In genomic region chr1:25523512-25523911, GRCh38 we compare ENCODE assay signal across 10 cellular contexts. TPM values are rescaled to one million over a fixed set of nuclear protein-coding genes. Genes with fewer than 3 reads are reported as not detected.
DNase-seq lines count a peak whose midpoint lies in the region; ATAC-seq and TF ChIP-seq lines count a peak whose summit lies in the region.
"Had no signal": no experiment of that assay in that cellular context is flagged by ENCODE, and none has a peak within 500 bp of the region (broad histone marks: within the 10 kb centered on the region; RNA-seq: fewer than 3 reads in every experiment).

No MANE protein-coding gene starts in this region.

- H4K5ac ChIP-seq in IMR-90 (ENCODE audit: low read depth, low read length) = no peak overlapping the region

- H3K27me3 ChIP-seq in GM06990 (replicated peaks; ENCODE audit: control insufficient read depth, insufficient read depth, low read length) (no peaks in the 10 kb centered on the region), IMR-90 (ENCODE audit: control insufficient read depth, insufficient read depth, low read length) (peaks cover 20% of the 10 kb centered on the region), WERI-Rb-1 (ENCODE audit: insufficient read depth, low read depth, severe bottlenecking) (no peaks in the 10 kb centered on the region)

- H3K56ac ChIP-seq in IMR-90 (ENCODE audit: extremely low read depth, insufficient read depth, low read length) = no peak overlapping the region

- H2BK20ac ChIP-seq in IMR-90 (ENCODE audit: low read depth, low read length) = no peak overlapping the region

- H2AK5ac ChIP-seq in IMR-90 (ENCODE audit: low read depth, low read length) = no peak overlapping the region

- peak overlapping the region; percentile 15 for H2AFZ ChIP-seq in IMR-90 (replicated peaks; ENCODE audit: low read length, poor library complexity)

- H3K9ac ChIP-seq in IMR-90 (ENCODE audit: low read depth, low read length) = no peak overlapping the region

- peak; percentile 90 for ATAC-seq in IMR-90 (ENCODE audit: low read depth)
- ATAC-seq in HG03457 (IDR thresholded peaks at IDR 0.05; ENCODE audit: unreplicated experiment) = no peak
- ATAC-seq: sciatic nerve had no signal

- H4K91ac ChIP-seq in IMR-90 (ENCODE audit: insufficient read depth, low read depth, low read length) = no peak overlapping the region

- H3K79me1 ChIP-seq in IMR-90 (ENCODE audit: low read depth in 1 of 2, low read length in 2 of 2) = no peaks in the 10 kb centered on the region

- peaks cover 6% of the 10 kb centered on the region; the same call in 1 of the 2 replicates for H3K9me1 ChIP-seq in IMR-90 (ENCODE audit: insufficient read depth, low read length)

- no TSS peak for BruUV-seq in IMR-90 (replicated peaks; lab: Mats Ljungman, UMichigan)

- dilution Hi-C loops in IMR-90 (cut with HindIII; ENCODE audit: low sequenced_read_pairs, unreplicated experiment) = no loop called here

- no peak overlapping the region for H2BK5ac ChIP-seq in IMR-90 (ENCODE audit: low read depth, low read length, poor library complexity, severe bottlenecking)

- H4K20me1 ChIP-seq in IMR-90 (ENCODE audit: insufficient read depth, low read length) = no peaks in the 10 kb centered on the region

- H3K4ac ChIP-seq in IMR-90 (ENCODE audit: low read depth, low read length) = no peak overlapping the region

- H2AK9ac ChIP-seq in IMR-90 (replicated peaks; ENCODE audit: low read depth, low read length, poor library complexity) = peak overlapping the region; percentile 22

- no peak for TF ChIP-seq POLR2A in IMR-90 (IDR thresholded peaks at IDR 0.05; ENCODE audit: low read depth, low read length)

- intact Hi-C loops in IMR-90 (cut with micrococcal nuclease) = loop anchor here (1.0 to 10.0 kb wide), 5 partner anchors 37 to 281 kb away; partner anchors contain the start of gene MACO1

- no peak for DNase-seq in GM06990 (ENCODE audit: extremely low read depth, insufficient read length)
- peak; percentile 46 for DNase-seq in IMR-90
- DNase-seq in WERI-Rb-1 = peak; percentile 78
- peak; percentile 26 for DNase-seq in iris pigment epithelial cell (ENCODE audit: low read depth)
- no peak for DNase-seq in NOMO-1 treated with dmso at 0.1 percent for 144 hours (lab: John Stamatoyannopoulos, UW; ENCODE audit: unreplicated experiment)
- no peak for DNase-seq in inferior parietal cortex (ENCODE audit: extremely low spot score)
- no peak for DNase-seq in GDM1 (lab: John Stamatoyannopoulos, UW)
- DNase-seq: midbrain had no signal

- CTCF ChIA-PET in IMR-90 (lab: Yijun Ruan, JAX) = no interaction called here

- H3K4me1 ChIP-seq in IMR-90 (ENCODE audit: control insufficient read depth, insufficient read depth, low read length) = no peaks in the 10 kb centered on the region; the same call in 1 of the 2 replicates

- POLR2A ChIA-PET in IMR-90 (lab: Charles Lee; ENCODE audit: unreplicated experiment) = no interaction called here

- H3K9me3 ChIP-seq in IMR-90 (ENCODE audit: control insufficient read depth, insufficient read depth, low read length) = peaks cover 9% of the 10 kb centered on the region
- H3K9me3 ChIP-seq in WERI-Rb-1 (ENCODE audit: severe bottlenecking) = peaks cover 6% of the 10 kb centered on the region

- H3K4me3 ChIP-seq in GM06990 (replicated peaks; ENCODE audit: low read depth, low read length) = no peak overlapping the region
- H3K4me3 ChIP-seq in IMR-90 (ENCODE audit: insufficient read depth, low read depth, low read length) = no peak overlapping the region
- no peak overlapping the region for H3K4me3 ChIP-seq in WERI-Rb-1 (ENCODE audit: low read depth, low read length)

- TF ChIP-seq CTCF in GM06990 (IDR thresholded peaks at IDR 0.05; ENCODE audit: insufficient read depth, low read length, poor library complexity, severe bottlenecking) = peak; percentile 20
- TF ChIP-seq CTCF in IMR-90 (conservative IDR thresholded peaks at IDR 0.05; ENCODE audit: low read depth, low read length) = peak; percentile 68
- peak; percentile 80 for TF ChIP-seq CTCF in WERI-Rb-1 (IDR thresholded peaks at IDR 0.05; ENCODE audit: low read depth, low read length)

- H3K14ac ChIP-seq in IMR-90 (replicated peaks; ENCODE audit: low read depth, low read length) = no peak overlapping the region

- H4K8ac ChIP-seq in IMR-90 (ENCODE audit: low read depth in 2 of 2, low read length in 2 of 2) = no peak overlapping the region

- in situ Hi-C loops in IMR-90 (cut with MboI; ENCODE audit: low sequenced_read_pairs) = loop anchor here (10.0 to 25.0 kb wide), 2 partner anchors 111 to 239 kb away; partner anchors contain the start of gene RHCE

- H3K18ac ChIP-seq in IMR-90 (ENCODE audit: low read depth, low read length) = no peak overlapping the region

- no peak overlapping the region for H3K23ac ChIP-seq in IMR-90 (ENCODE audit: low read depth, low read length)

- TF ChIP-seq RAD21 in IMR-90 (IDR thresholded peaks at IDR 0.05; ENCODE audit: low read length) = peak; percentile 79

- H3K36me3 ChIP-seq in GM06990 (ENCODE audit: control insufficient read depth, insufficient read depth, low read length) (no peaks in the 10 kb centered on the region), IMR-90 (ENCODE audit: control insufficient read depth, insufficient read depth, low read length) (no peaks in the 10 kb centered on the region), WERI-Rb-1 (no peaks in the 10 kb centered on the region)

- H2BK120ac ChIP-seq in IMR-90 (ENCODE audit: low read depth, low read length) = no peak overlapping the region

- no peak overlapping the region for H2BK15ac ChIP-seq in IMR-90 (ENCODE audit: low read depth, low read length)

- H3K27ac ChIP-seq in IMR-90 (ENCODE audit: insufficient read depth, low read length) (no peak overlapping the region), WERI-Rb-1 (no peak overlapping the region)

- no CpG with 5 or more reads among the region's 10 CpGs for WGBS in IMR-90 (ENCODE audit: extremely low coverage in 2 of 2, insufficient read length in 1 of 2), 2 experiments

- no peak overlapping the region for H3K4me2 ChIP-seq in IMR-90 (ENCODE audit: low read depth, low read length)

TF ChIP-seq in IMR-90, 13 proteins besides CTCF, POLR2A, EP300 and RAD21:
- TF ChIP-seq, protein P1, sequence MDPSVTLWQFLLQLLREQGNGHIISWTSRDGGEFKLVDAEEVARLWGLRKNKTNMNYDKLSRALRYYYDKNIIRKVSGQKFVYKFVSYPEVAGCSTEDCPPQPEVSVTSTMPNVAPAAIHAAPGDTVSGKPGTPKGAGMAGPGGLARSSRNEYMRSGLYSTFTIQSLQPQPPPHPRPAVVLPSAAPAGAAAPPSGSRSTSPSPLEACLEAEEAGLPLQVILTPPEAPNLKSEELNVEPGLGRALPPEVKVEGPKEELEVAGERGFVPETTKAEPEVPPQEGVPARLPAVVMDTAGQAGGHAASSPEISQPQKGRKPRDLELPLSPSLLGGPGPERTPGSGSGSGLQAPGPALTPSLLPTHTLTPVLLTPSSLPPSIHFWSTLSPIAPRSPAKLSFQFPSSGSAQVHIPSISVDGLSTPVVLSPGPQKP (IDR thresholded peaks at IDR 0.05; ENCODE audit: borderline replicate concordance, low read depth, low read length) = no peak
- TF ChIP-seq SMC3 (IDR thresholded peaks at IDR 0.05; ENCODE audit: low read depth, low read length) = peak; percentile 57

RNA-seq across cellular contexts. Expression of gene LDLRAP1, which starts 19.9 kb away (rescaled TPM):
- 3.6 and 4.5 TPM in 2 replicates for total RNA-seq in IMR-90 (2012; rRNA removed)
- polyA plus RNA-seq in IMR-90 (2012; rRNA removed) = 13.5 and 14.4 TPM in 2 replicates
- polyA plus RNA-seq in IMR-90 (2012; cell fraction: cytosol; rRNA removed) = 9.9 and 15.1 TPM in 2 replicates
- 19.7 and 24.6 TPM in 2 replicates for polyA plus RNA-seq in IMR-90 (2012; cell fraction: nucleus; rRNA removed; ENCODE audit: low replicate concordance)

Comparison
In these comparisons a context has a peak if more than half of its experiments do, and no peak if none do; other contexts are left out.
1. DNase-seq: peak in IMR-90 (single experiment), WERI-Rb-1 (single experiment) and iris pigment epithelial cell (single experiment); none in GM06990 (single experiment), NOMO-1 treated with dmso at 0.1 percent for 144 hours (single experiment), inferior parietal cortex (single experiment) and GDM1 (single experiment).
2. CTCF ChIP-seq: peak in every context shown above with its lines; median percentile 80 in WERI-Rb-1; 68 in IMR-90; 20 in GM06990.